Comparison of ENCODE assay signal across 2 cellular contexts in genomic region chr9:111056554-111056953, GRCh38.
TF ChIP-seq lines count a peak whose summit lies in the region.

No MANE protein-coding gene starts in this region.

TF ChIP-seq in SK-N-SH, 30 proteins besides CTCF, POLR2A, EP300 and RAD21 (continued from another document):
- TF ChIP-seq REST (IDR thresholded peaks at IDR 0.05; ENCODE audit: low read depth, low read length) (no peak), POLR2AphosphoS5 (IDR thresholded peaks at IDR 0.05; ENCODE audit: low read depth, low read length) (no peak), GABPA (IDR thresholded peaks at IDR 0.05; ENCODE audit: low read depth) (no peak), FOSL2 (IDR thresholded peaks at IDR 0.05; ENCODE audit: borderline replicate concordance, low read depth) (no peak), TEAD4 (IDR thresholded peaks at IDR 0.05; ENCODE audit: borderline replicate concordance, insufficient read depth) (no peak), JUND (IDR thresholded peaks at IDR 0.05) (no peak), RFX5 (IDR thresholded peaks at IDR 0.05; ENCODE audit: low read length) (no peak), FOXJ3 (CRISPR knock-in tag; IDR thresholded peaks at IDR 0.05) (no peak), CHD2 (IDR thresholded peaks at IDR 0.05; ENCODE audit: low read length, partially characterized antibody) (no peak), NFIC (IDR thresholded peaks at IDR 0.05; ENCODE audit: borderline replicate concordance) (peak; percentile 7; the same call in 1 of the 2 replicates), ELF1 (IDR thresholded peaks at IDR 0.05) (no peak), MXI1 (IDR thresholded peaks at IDR 0.05; ENCODE audit: low read depth, low read length) (no peak), MEF2A (IDR thresholded peaks at IDR 0.05; ENCODE audit: borderline replicate concordance, low read depth) (no peak), TCF12 (IDR thresholded peaks at IDR 0.05) (peak; percentile 72), USF1 (IDR thresholded peaks at IDR 0.05; ENCODE audit: borderline replicate concordance, low read depth) (no peak), SMC3 (IDR thresholded peaks at IDR 0.05; ENCODE audit: low read depth, low read length) (no peak)

TF ChIP-seq in GM23338, 12 proteins besides CTCF, POLR2A, EP300 and RAD21:
- no peak for TF ChIP-seq ZNF462 (CRISPR knock-in tag; IDR thresholded peaks at IDR 0.05)
- TF ChIP-seq STAT1 (IDR thresholded peaks at IDR 0.05; ENCODE audit: unreplicated experiment), result no peak
- TF ChIP-seq EZH2 (IDR thresholded peaks at IDR 0.05; ENCODE audit: low read depth, unreplicated experiment), result no peak
- TF ChIP-seq POLR2AphosphoS5 (IDR thresholded peaks at IDR 0.05; ENCODE audit: low read depth), result no peak
- TF ChIP-seq NANOG (IDR thresholded peaks at IDR 0.05; ENCODE audit: borderline replicate concordance), result no peak
- TF ChIP-seq CREB1 (CRISPR knock-in tag; IDR thresholded peaks at IDR 0.05; ENCODE audit: low read depth), result no peak
- no peak for TF ChIP-seq ZNF331 (CRISPR knock-in tag; IDR thresholded peaks at IDR 0.05; ENCODE audit: low read depth)
- TF ChIP-seq EZH2phosphoT487 (IDR thresholded peaks at IDR 0.05; ENCODE audit: unreplicated experiment), result no peak
- no peak for TF ChIP-seq JUNB (IDR thresholded peaks at IDR 0.05; ENCODE audit: unreplicated experiment)
- no peak for TF ChIP-seq ZNF114 (CRISPR knock-in tag; IDR thresholded peaks at IDR 0.05)
- no peak for TF ChIP-seq ETS1 (IDR thresholded peaks at IDR 0.05)
- no peak for TF ChIP-seq REST (IDR thresholded peaks at IDR 0.05; ENCODE audit: unreplicated experiment)
